Comparison of ENCODE assay signal across 25 cellular contexts in the genomic region with DNA sequence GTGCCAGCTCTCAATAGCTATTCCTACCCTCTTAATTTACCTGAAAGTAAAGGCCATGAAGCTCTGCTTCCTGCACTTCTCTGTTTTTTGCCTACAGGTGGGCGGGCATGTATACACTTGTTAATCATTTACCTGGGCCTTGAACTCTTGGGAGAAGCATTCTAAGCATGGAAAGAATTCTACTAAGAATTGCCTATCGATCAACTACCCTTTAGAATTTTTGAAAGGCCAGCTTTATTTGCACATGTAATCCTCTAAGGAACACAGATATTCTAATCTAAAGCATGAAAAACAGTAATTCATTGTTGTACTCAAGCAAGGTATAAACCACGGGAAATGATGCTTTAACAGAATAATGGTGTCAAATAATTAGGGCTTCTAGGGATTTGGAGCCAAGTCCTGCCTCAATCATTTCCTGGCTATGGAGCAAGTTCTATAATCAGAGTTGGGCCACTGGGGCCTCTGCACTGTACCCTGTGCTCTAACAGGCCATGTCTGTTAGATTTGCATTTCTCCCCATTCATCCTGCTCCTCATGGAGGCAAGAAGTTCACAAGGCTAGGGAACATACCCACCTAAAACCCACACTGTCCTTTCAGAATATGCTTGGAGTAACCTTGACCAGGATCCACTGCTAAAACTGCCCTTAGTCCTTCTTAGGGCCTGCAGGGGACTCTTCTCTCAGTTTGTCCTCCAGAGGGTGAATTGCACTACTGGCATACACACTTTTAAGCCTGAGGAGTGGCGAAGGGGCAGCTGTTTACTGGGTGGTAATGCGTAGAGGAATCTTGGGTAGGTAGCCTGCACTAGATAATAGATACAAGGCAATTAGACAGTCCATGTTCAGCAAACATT.
"Had no signal": no experiment of that assay in that cellular context is flagged by ENCODE, and none has a peak within 500 bp of the region (broad histone marks: within the 10 kb centered on the region; RNA-seq: fewer than 3 reads in every experiment).

No MANE protein-coding gene starts in this region.

- H3K36me3 Mint-ChIP-seq: activated CD4-positive, alpha-beta memory T cell treated with anti-CD3 and anti-CD28 coated beads for 36 hours; activated naive CD4-positive, alpha-beta T cell treated with anti-CD3 and anti-CD28 coated beads, Interleukin-2, amount 50 U/mL, for 72 hours; memory B cell; naive thymus-derived CD8-positive, alpha-beta T cell had no signal

- H3K27me3 Mint-ChIP-seq: activated CD4-positive, alpha-beta memory T cell treated with anti-CD3 and anti-CD28 coated beads for 36 hours; activated CD4-positive, alpha-beta T cell treated with anti-CD3 and anti-CD28 coated beads for 36 hours; memory B cell had no signal

- DNase-seq: activated CD4-positive, alpha-beta memory T cell treated with anti-CD3 and anti-CD28 coated beads for 36 hours; activated CD4-positive, alpha-beta T cell treated with anti-CD3 and anti-CD28 coated beads for 36 hours; activated gamma-delta T cell treated with Interleukin-2 at 50 U/mL for 16 hours; activated T-cell treated with anti-CD3 and anti-CD28 coated beads for 4 hours; adrenal gland; dermis blood vessel endothelial cell; effector memory CD4-positive, alpha-beta T cell; hippocampal formation; islet precursor cell; left ventricle myocardium superior; naive thymus-derived CD8-positive, alpha-beta T cell; retina; stimulated activated CD4-positive, alpha-beta T cell treated with anti-CD3 and anti-CD28 coated beads, Interleukin-12 subunit alpha, Interleukin-12 subunit beta, amount 100 ng/mL, for 4 hours; stimulated activated CD4-positive, alpha-beta T cell treated with anti-CD3 and anti-CD28 coated beads, Interleukin-2, amount 100 ng/mL, for 24 hours; stimulated activated naive CD8-positive, alpha-beta T cell treated with anti-CD3 and anti-CD28 coated beads, Interleukin-15, Interleukin-2, amounts not matched to agents 100 U/mL and 50 U/mL, for 24 hours; substantia nigra; tibial artery; uterus had no signal

- H3K9me3 Mint-ChIP-seq: activated CD4-positive, alpha-beta memory T cell treated with anti-CD3 and anti-CD28 coated beads for 36 hours; activated T-helper 1 cell treated with anti-CD3 and anti-CD28 coated beads, Interleukin-12 subunit alpha, Interleukin-12 subunit beta, Interleukin-2, Interleukin-4 antibody, amounts not matched to agents 30 ng/mL and 10 ng/mL and 1 ng/mL, durations not matched to agents 14 hours and 24 hours and 36 hours; T-helper 2 cell treated with Interferon-gamma antibody and Interleukin-4, amounts not matched to agents 5 μg/mL and 100 μg/mL, for 36 hours had no signal

- H3K4me3 ChIP-seq: adrenal gland, tibial artery, uterus had no signal

- H3K27ac Mint-ChIP-seq: activated CD4-positive, alpha-beta memory T cell treated with anti-CD3 and anti-CD28 coated beads for 36 hours; activated CD4-positive, alpha-beta T cell treated with anti-CD3 and anti-CD28 coated beads for 36 hours; activated naive CD4-positive, alpha-beta T cell treated with anti-CD3 and anti-CD28 coated beads, Interleukin-2, amount 50 U/mL, for 72 hours; activated T-helper 1 cell treated with anti-CD3 and anti-CD28 coated beads, Interleukin-12 subunit alpha, Interleukin-12 subunit beta, Interleukin-2, Interleukin-4 antibody, amounts not matched to agents 30 ng/mL and 10 ng/mL and 1 ng/mL, durations not matched to agents 14 hours and 24 hours and 36 hours; memory B cell; naive thymus-derived CD8-positive, alpha-beta T cell; T-helper 2 cell treated with Interferon-gamma antibody and Interleukin-4, amounts not matched to agents 5 μg/mL and 100 μg/mL, for 36 hours had no signal

- H3K9me3 ChIP-seq: adrenal gland, tibial artery, uterus had no signal

- H3K27me3 ChIP-seq: adrenal gland, tibial artery, uterus had no signal

- H3K4me3 Mint-ChIP-seq: activated CD4-positive, alpha-beta memory T cell treated with anti-CD3 and anti-CD28 coated beads for 36 hours; activated CD4-positive, alpha-beta T cell treated with anti-CD3 and anti-CD28 coated beads for 36 hours; activated T-helper 1 cell treated with anti-CD3 and anti-CD28 coated beads, Interleukin-12 subunit alpha, Interleukin-12 subunit beta, Interleukin-2, Interleukin-4 antibody, amounts not matched to agents 30 ng/mL and 10 ng/mL and 1 ng/mL, durations not matched to agents 14 hours and 24 hours and 36 hours; memory B cell; naive thymus-derived CD8-positive, alpha-beta T cell; T-helper 2 cell treated with Interferon-gamma antibody and Interleukin-4, amounts not matched to agents 5 μg/mL and 100 μg/mL, for 36 hours had no signal

- FAIRE-seq: endothelial cell of umbilical vein, TTC549 had no signal

- H3K27ac ChIP-seq: adrenal gland, parathyroid adenoma, tibial artery, uterus had no signal

- ATAC-seq: activated CD4-positive, alpha-beta T cell treated with anti-CD3 and anti-CD28 coated beads for 36 hours; activated naive CD4-positive, alpha-beta T cell treated with anti-CD3 and anti-CD28 coated beads, Interleukin-2, amount 50 U/mL, for 72 hours; left ventricle myocardium superior; naive thymus-derived CD8-positive, alpha-beta T cell; stimulated activated naive CD8-positive, alpha-beta T cell treated with anti-CD3 and anti-CD28 coated beads, Interleukin-15, Interleukin-2, amounts not matched to agents 100 U/mL and 50 U/mL, for 24 hours had no signal

- H3K4me1 ChIP-seq: adrenal gland, parathyroid adenoma, uterus had no signal

- H3K36me3 ChIP-seq: adrenal gland, tibial artery, uterus had no signal

- H3K4me1 Mint-ChIP-seq: activated CD4-positive, alpha-beta T cell treated with anti-CD3 and anti-CD28 coated beads for 36 hours; memory B cell; naive thymus-derived CD8-positive, alpha-beta T cell had no signal
